Comparison of ENCODE assay signal across 21 cellular contexts in genomic region chr17:77271421-77271820, GRCh38.
"Had no signal": no experiment of that assay in that cellular context is flagged by ENCODE, and none has a peak within 500 bp of the region (broad histone marks: within the 10 kb centered on the region; RNA-seq: fewer than 3 reads in every experiment).

No MANE protein-coding gene starts in this region.

- ATAC-seq: gastroesophageal sphincter; lower lobe of right lung; natural killer cell treated with Interleukin-12 subunit alpha and Interleukin-12 subunit beta and Interleukin-15 and Interleukin-18, amount 100 ng/mL, for 72 hours had no signal

- H3K27ac Mint-ChIP-seq: memory B cell; mesothelial cell of epicardium; natural killer cell treated with Interleukin-12 subunit alpha and Interleukin-12 subunit beta and Interleukin-15 and Interleukin-18, amount 100 ng/mL, for 72 hours had no signal

- DNase-seq: dorsolateral prefrontal cortex; effector CD8-positive, alpha-beta T cell; glutamatergic neuron; left ventricle myocardium inferior; lower lobe of right lung; occipital lobe; posterior cingulate gyrus; sigmoid colon; stimulated activated CD4-positive, alpha-beta T cell treated with anti-CD3 and anti-CD28 coated beads, Interleukin-2, amount 100 ng/mL, for 24 hours; stimulated activated naive CD4-positive, alpha-beta T cell treated with Interleukin-2 at 50 U/mL for 16 hours; upper lobe of left lung; uterus had no signal

- H3K4me3 ChIP-seq: coronary artery, dorsolateral prefrontal cortex, esophagus muscularis mucosa, gastroesophageal sphincter, left ventricle myocardium inferior, lower lobe of right lung, right atrium auricular region, sigmoid colon, skin epidermis, upper lobe of left lung, uterus had no signal

- H3K4me3 Mint-ChIP-seq: memory B cell; mesothelial cell of epicardium; natural killer cell treated with Interleukin-12 subunit alpha and Interleukin-12 subunit beta and Interleukin-15 and Interleukin-18, amount 100 ng/mL, for 72 hours had no signal

- H3K9me3 Mint-ChIP-seq: memory B cell; mesothelial cell of epicardium; natural killer cell treated with Interleukin-12 subunit alpha and Interleukin-12 subunit beta and Interleukin-15 and Interleukin-18, amount 100 ng/mL, for 72 hours had no signal

- H3K36me3 Mint-ChIP-seq: mesothelial cell of epicardium; natural killer cell treated with Interleukin-12 subunit alpha and Interleukin-12 subunit beta and Interleukin-15 and Interleukin-18, amount 100 ng/mL, for 72 hours had no signal

- H3K36me3 ChIP-seq: esophagus muscularis mucosa, gastroesophageal sphincter, left ventricle myocardium inferior, lower lobe of right lung, right atrium auricular region, sigmoid colon, upper lobe of left lung, uterus had no signal

- H3K4me1 ChIP-seq: esophagus muscularis mucosa, gastroesophageal sphincter, left ventricle myocardium inferior, sigmoid colon, upper lobe of left lung, uterus had no signal

- H3K9me3 ChIP-seq: gastroesophageal sphincter, left ventricle myocardium inferior, lower lobe of right lung, right atrium auricular region, sigmoid colon, upper lobe of left lung, uterus had no signal

- H3K27me3 ChIP-seq: dorsolateral prefrontal cortex, gastroesophageal sphincter, right atrium auricular region, sigmoid colon, upper lobe of left lung, uterus had no signal

- FAIRE-seq: keratinocyte had no signal

- H3K27ac ChIP-seq: coronary artery, dorsolateral prefrontal cortex, esophagus muscularis mucosa, gastroesophageal sphincter, left ventricle myocardium inferior, lower lobe of right lung, right atrium auricular region, sigmoid colon, skin epidermis, upper lobe of left lung, uterus had no signal
